ENCODE assay signal across 8 cellular contexts in genomic region chr14:73851567-73852382, GRCh38. TPM values are rescaled to one million over a fixed set of nuclear protein-coding genes. Genes with fewer than 3 reads are reported as not detected.
DNase-seq lines count a peak whose midpoint lies in the region; ATAC-seq and TF ChIP-seq lines count a peak whose summit lies in the region.

PTGR2 (plus strand) TSS chr14:73851831; CDS start chr14:73858863, 7,032 bp downstream.

- peaks cover 21% of the 10 kb centered on the region for H3K4me1 Mint-ChIP-seq in activated CD4-positive, alpha-beta memory T cell treated with anti-CD3 and anti-CD28 coated beads for 36 hours (ENCODE audit: low read depth)

- CTCF ChIA-PET in activated CD4-positive, alpha-beta memory T cell treated with anti-CD3 and anti-CD28 coated beads for 36 hours (lab: Charles Lee): interaction anchor here (0.8 to 1.5 kb wide), 7 partner anchors 25 to 93 kb away, joined by 3 to 5 read pairs (median 4); partner anchors contain the start of gene ZNF410

- H3K4me3 Mint-ChIP-seq in activated CD4-positive, alpha-beta memory T cell treated with anti-CD3 and anti-CD28 coated beads for 36 hours: peak within 1 kb of the TSS; percentile 98

- H3K27me3 ChIP-seq in dorsolateral prefrontal cortex: no peaks in the 10 kb centered on the region
- no peaks in the 10 kb centered on the region for H3K27me3 ChIP-seq in right lobe of liver

- TF ChIP-seq CTCF in dorsolateral prefrontal cortex (IDR thresholded peaks at IDR 0.05 in 54 of 56, conservative IDR thresholded peaks at IDR 0.05 in 2 of 56; ENCODE audit: low read depth in 1 of 56, partially characterized antibody in 56 of 56) (peak in 34 of 56 donors; percentile 7 to 48 (median 24)), right lobe of liver (IDR thresholded peaks at IDR 0.05) (peak in 1 of 4 donors; percentile 14)

- ATAC-seq in GM19395 (IDR thresholded peaks at IDR 0.05; ENCODE audit: unreplicated experiment) (peak; percentile 80), HG03571 (IDR thresholded peaks at IDR 0.05; ENCODE audit: unreplicated experiment) (peak; percentile 86), right lobe of liver (peak; percentile 91 to 96 (median 92))

- DNase-seq in C1 segment of cervical spinal cord (lab: John Stamatoyannopoulos, UW) (peak; percentile 59 to 94 (median 90)), NCI-H82 (lab: John Stamatoyannopoulos, UW) (peak; percentile 99), dorsolateral prefrontal cortex (peak; percentile 82 to 95 (median 91)), right lobe of liver (peak; percentile 95 to 97 (median 97))
- peak; percentile 92 for DNase-seq in activated CD4-positive, alpha-beta memory T cell treated with anti-CD3 and anti-CD28 coated beads for 36 hours
- DNase-seq in stimulated activated CD4-positive, alpha-beta T cell treated with anti-CD3 and anti-CD28 coated beads, Interleukin-4, amount 100 ng/mL, for 24 hours: peak; percentile 89

- H3K27me3 Mint-ChIP-seq in activated CD4-positive, alpha-beta memory T cell treated with anti-CD3 and anti-CD28 coated beads for 36 hours: no peaks in the 10 kb centered on the region

- intact Hi-C loops in activated CD4-positive, alpha-beta memory T cell treated with anti-CD3 and anti-CD28 coated beads for 36 hours (cut with micrococcal nuclease): loop anchor here (1.0 kb wide), 1 partner anchor 35 kb away; the partner anchor contains the start of gene ZNF410
- intact Hi-C loops in dorsolateral prefrontal cortex (cut with DNase I): loop anchor here (5.0 to 10.0 kb wide), 4 partner anchors 36 to 207 kb away; partner anchors contain the start of genes DNAL1 (in 1 of the 2) and ZNF410 (in 1 of the 2)
- intact Hi-C loops in right lobe of liver (cut with DNase I): no loop called here

- no peaks in the 10 kb centered on the region for H3K9me3 Mint-ChIP-seq in activated CD4-positive, alpha-beta memory T cell treated with anti-CD3 and anti-CD28 coated beads for 36 hours

- WGBS in right lobe of liver (ENCODE audit: insufficient coverage, low coverage, low lambda C conversion rate, missing lambda C conversion rate): under 1% methylated on average over 39 of the region's 51 CpGs

- peak within 1 kb of the TSS; percentile 50 to 94 (median 77) for H3K4me3 ChIP-seq in dorsolateral prefrontal cortex
- peak within 1 kb of the TSS; percentile 54 to 70 (median 60) for H3K4me3 ChIP-seq in right lobe of liver

- peaks cover 0 to 12% (median 3%) of the 10 kb centered on the region in 4 donors for H3K4me1 ChIP-seq in right lobe of liver

- POLR2A ChIA-PET in activated CD4-positive, alpha-beta memory T cell treated with anti-CD3 and anti-CD28 coated beads for 36 hours (lab: Charles Lee): interaction anchor here (0.6 to 2.9 kb wide), 6 partner anchors 13 to 123 kb away, joined by 3 to 10 read pairs (median 4); partner anchors contain the start of gene ZNF410

- peak within 1 kb of the TSS; percentile 78 to 99 (median 95) for H3K27ac ChIP-seq in dorsolateral prefrontal cortex
- peak within 1 kb of the TSS; percentile 96 to 97 (median 96) for H3K27ac ChIP-seq in right lobe of liver

- no peaks in the 10 kb centered on the region for H3K36me3 ChIP-seq in right lobe of liver

- peak; percentile 93 for TF ChIP-seq POLR2A in right lobe of liver (IDR thresholded peaks at IDR 0.05)

- H3K36me3 Mint-ChIP-seq in activated CD4-positive, alpha-beta memory T cell treated with anti-CD3 and anti-CD28 coated beads for 36 hours: peaks cover 6% of the 10 kb centered on the region

- H3K9me3 ChIP-seq in right lobe of liver: no peaks in the 10 kb centered on the region

- H3K27ac Mint-ChIP-seq in activated CD4-positive, alpha-beta memory T cell treated with anti-CD3 and anti-CD28 coated beads for 36 hours: peak within 1 kb of the TSS; percentile 98

RNA-seq across cellular contexts. Expression of gene PTGR2, which starts in this region (rescaled TPM):
- 10 to 100 TPM in 1 of 2 experiments, 1 to 10 TPM in 1; 9.9 to 10.3 TPM for total RNA-seq in activated CD4-positive, alpha-beta memory T cell treated with anti-CD3 and anti-CD28 coated beads for 36 hours
- total RNA-seq in dorsolateral prefrontal cortex: 10 to 100 TPM in 119 of 120 experiments, 1 to 10 TPM in 1; 9.4 to 45.6 (median 18.8) TPM
- total RNA-seq in right lobe of liver: 10 to 100 TPM in 4 of 6 experiments, 1 to 10 TPM in 2; 8.0 to 22.4 (median 12.4) TPM

Comparison
In these comparisons a context has a peak if more than half of its experiments do, and no peak if none do; other contexts are left out.
1. Peak in every context shown above with its lines: DNase-seq, ATAC-seq, H3K4me3 ChIP-seq and H3K27ac ChIP-seq.
2. intact Hi-C loops: an anchor here in activated CD4-positive, alpha-beta memory T cell treated with anti-CD3 and anti-CD28 coated beads for 36 hours (1.0 kb wide) and dorsolateral prefrontal cortex (5.0 to 10.0 kb wide); none called in right lobe of liver.